ENCODE assay signal across 8 cellular contexts in the genomic region with DNA sequence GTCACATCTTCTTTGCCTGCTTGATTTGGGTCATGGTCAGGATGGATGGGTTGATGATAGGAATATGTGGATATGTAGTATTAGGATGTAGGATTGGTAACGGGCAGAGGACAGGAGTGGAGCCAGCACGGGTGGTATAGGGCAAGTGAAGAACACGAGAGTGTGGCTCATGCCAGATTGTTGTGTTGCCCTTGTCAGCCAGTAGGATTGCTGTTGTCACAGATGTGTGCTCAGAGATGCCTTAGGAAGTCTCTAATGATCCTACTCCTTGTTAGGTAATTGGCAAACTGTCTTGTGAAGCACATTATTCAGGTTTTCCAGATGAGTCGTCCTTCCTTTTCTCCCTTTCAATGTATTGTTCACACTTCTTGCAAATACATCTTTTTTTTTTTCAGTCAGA. TPM values are rescaled to one million over a fixed set of nuclear protein-coding genes. Genes with fewer than 3 reads are reported as not detected.
DNase-seq lines count a peak whose midpoint lies in the region; ATAC-seq, FAIRE-seq and TF ChIP-seq lines count a peak whose summit lies in the region.

No MANE protein-coding gene starts in this region.

- H3K36me3 ChIP-seq in sigmoid colon, result no peaks in the 10 kb centered on the region

- no peak for TF ChIP-seq EP300 in sigmoid colon (IDR thresholded peaks at IDR 0.05)

- DNase-seq in activated T-cell treated with anti-CD3 and anti-CD28 coated beads, Interleukin-2, amount 50 U/mL, for 4 hours, result peak; percentile 4
- DNase-seq in activated T-cell treated with anti-CD3 and anti-CD28 coated beads, Interleukin-2, amount 50 U/mL, for 1 hour, result no peak
- DNase-seq in H54 (ENCODE audit: insufficient read length, low spot score) (no peak), Kasumi-1 (lab: John Stamatoyannopoulos, UW) (peak; percentile 86), amniotic epithelial cell (ENCODE audit: low read depth) (peak; percentile 32), left lobe of liver (ENCODE audit: low spot score) (no peak), 8988T (no peak), sigmoid colon (no peak)

- no peaks in the 10 kb centered on the region for H3K9me3 ChIP-seq in sigmoid colon

- no peak overlapping the region for H3K4me3 ChIP-seq in sigmoid colon

- 79 to 84% methylated on average over 4 of the region's 4 CpGs for whole genome bisulfite sequencing in sigmoid colon, 2 donors

- H3K27me3 ChIP-seq in sigmoid colon, result no peaks in the 10 kb centered on the region

- H3K4me1 ChIP-seq in sigmoid colon, result peaks cover 0 to 43% (median 16%) of the 10 kb centered on the region in 4 donors

- no peaks in the 10 kb centered on the region for H3K36me3 Mint-ChIP-seq in activated T-cell treated with anti-CD3 and anti-CD28 coated beads, Interleukin-2, amount 50 U/mL, for 4 hours (ENCODE audit: insufficient read depth)

- TF ChIP-seq CTCF in sigmoid colon (IDR thresholded peaks at IDR 0.05), result no peak

- H3K4me1 Mint-ChIP-seq in activated T-cell treated with anti-CD3 and anti-CD28 coated beads, Interleukin-2, amount 50 U/mL, for 4 hours (ENCODE audit: low read depth), result peaks cover 15% of the 10 kb centered on the region

- TF ChIP-seq POLR2A in H54 (IDR thresholded peaks at IDR 0.05; ENCODE audit: low read depth, low read length), result no peak
- TF ChIP-seq POLR2A in sigmoid colon (IDR thresholded peaks at IDR 0.05), result no peak

- intact Hi-C loops in sigmoid colon (cut with DNase I), result no loop called here

- H3K27me3 Mint-ChIP-seq in activated T-cell treated with anti-CD3 and anti-CD28 coated beads, Interleukin-2, amount 50 U/mL, for 4 hours (ENCODE audit: low read depth), result no peaks in the 10 kb centered on the region

- no peaks in the 10 kb centered on the region for H3K9me3 Mint-ChIP-seq in activated T-cell treated with anti-CD3 and anti-CD28 coated beads, Interleukin-2, amount 50 U/mL, for 4 hours

- FAIRE-seq in H54 (lab: Jason Lieb, UNC), result peak; percentile 66

- no peak overlapping the region for H3K27ac ChIP-seq in sigmoid colon

- ATAC-seq in activated T-cell treated with anti-CD3 and anti-CD28 coated beads, Interleukin-2, amount 50 U/mL, for 4 hours, result peak; percentile 94 to 97
- peak; percentile 33 for ATAC-seq in left lobe of liver

- no peak overlapping the region for H3K4me3 Mint-ChIP-seq in activated T-cell treated with anti-CD3 and anti-CD28 coated beads, Interleukin-2, amount 50 U/mL, for 4 hours

RNA-seq across cellular contexts. Expression of a gene that starts 5.5 kb away (rescaled TPM):
- total RNA-seq in activated T-cell treated with anti-CD3 and anti-CD28 coated beads, Interleukin-2, amount 50 U/mL, for 4 hours, result 1 to 10 TPM; 1.7 to 2.9 (median 1.9) TPM
- total RNA-seq in left lobe of liver (9.3 TPM), sigmoid colon (10 to 100 TPM; 16.8 to 21.0 (median 18.7) TPM)
- polyA plus RNA-seq in sigmoid colon, result 1 to 10 TPM in 2 of 3 donors, under 1 TPM in 1; 0.60 to 4.5 (median 1.2) TPM

RNA-seq across cellular contexts. Expression of a gene that starts 27.0 kb away (rescaled TPM):
- 10 to 100 TPM; 19.2 to 23.5 (median 22.0) TPM for total RNA-seq in activated T-cell treated with anti-CD3 and anti-CD28 coated beads, Interleukin-2, amount 50 U/mL, for 4 hours
- total RNA-seq in left lobe of liver (4.9 TPM), sigmoid colon (10 to 100 TPM; 10.8 to 21.4 (median 17.5) TPM)
- 10 to 100 TPM; 21.9 to 41.4 (median 35.4) TPM for polyA plus RNA-seq in sigmoid colon

Comparison
In these comparisons a context has a peak if more than half of its experiments do, and no peak if none do; other contexts are left out.
1. DNase-seq: peak in activated T-cell treated with anti-CD3 and anti-CD28 coated beads, Interleukin-2, amount 50 U/mL, for 4 hours (single experiment), Kasumi-1 (2 of 2) and amniotic epithelial cell (single experiment); none in activated T-cell treated with anti-CD3 and anti-CD28 coated beads, Interleukin-2, amount 50 U/mL, for 1 hour (single experiment), H54 (single experiment), left lobe of liver (single experiment), 8988T (single experiment) and sigmoid colon (single experiment).